ENCODE assay signal across 9 cellular contexts in the genomic region with DNA sequence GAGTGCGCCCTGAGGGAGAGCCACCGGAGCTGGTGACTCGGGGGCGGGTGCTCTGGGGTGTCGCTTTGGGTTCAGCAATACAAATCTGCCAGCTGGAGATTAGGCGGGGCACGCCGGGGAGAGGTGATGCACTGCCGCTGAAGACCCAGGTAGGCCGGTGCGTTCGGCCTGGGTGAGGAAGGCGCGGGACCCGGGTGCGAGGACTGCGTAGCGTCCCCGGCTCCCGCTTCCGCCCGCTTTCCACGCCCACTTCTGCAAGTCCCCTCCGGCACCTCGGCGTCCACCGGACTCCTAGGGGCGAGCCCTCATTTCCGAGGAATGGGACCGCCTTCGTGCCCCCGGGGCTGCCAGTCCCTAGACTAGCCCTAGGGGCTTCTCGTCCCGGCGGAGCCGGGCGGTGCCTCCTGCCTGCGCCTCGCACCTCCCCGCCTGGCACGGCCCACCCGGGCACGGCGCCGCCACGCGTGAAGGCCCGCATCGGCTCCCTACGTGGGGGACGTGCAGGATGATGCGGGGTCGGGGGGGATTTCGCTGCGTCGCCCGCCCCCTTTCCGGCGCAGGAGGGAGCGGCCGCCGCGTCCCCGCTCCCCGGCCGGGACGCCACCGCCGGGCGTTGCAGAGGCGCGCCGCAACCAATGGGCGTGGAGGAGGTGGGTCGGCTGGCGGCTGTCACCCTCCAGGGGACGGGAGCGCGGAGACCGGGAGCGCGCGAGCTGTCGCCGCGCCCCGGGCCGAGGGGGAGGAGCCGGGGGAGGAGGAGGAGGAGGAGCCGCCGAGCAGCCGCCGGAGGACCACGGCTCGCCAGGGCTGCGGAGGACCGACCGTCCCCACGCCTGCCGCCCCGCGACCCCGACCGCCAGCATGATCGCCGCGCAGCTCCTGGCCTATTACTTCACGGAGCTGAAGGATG. TPM values are rescaled to one million over a fixed set of nuclear protein-coding genes. Genes with fewer than 3 reads are reported as not detected.
DNase-seq lines count a peak whose midpoint lies in the region; ATAC-seq, FAIRE-seq and TF ChIP-seq lines count a peak whose summit lies in the region.
"Had no signal": no experiment of that assay in that cellular context is flagged by ENCODE, and none has a peak within 500 bp of the region (broad histone marks: within the 10 kb centered on the region; RNA-seq: fewer than 3 reads in every experiment).

No MANE protein-coding gene starts in this region.

- no peaks in the 10 kb centered on the region for H4K20me1 ChIP-seq in HepG2 (ENCODE audit: insufficient read depth, low read length)

- H3K27ac Mint-ChIP-seq in activated CD4-positive, alpha-beta T cell treated with anti-CD3 and anti-CD28 coated beads, Interleukin-2, amount 10 ng/mL, durations not matched to agents 24 days and 14 days = peak overlapping the region; percentile 98

- H3K27ac ChIP-seq in coronary artery (peak overlapping the region; percentile 91 to 97), HepG2 (ENCODE audit: extremely low read length, insufficient read depth, low read length) (no peak overlapping the region)

- no peaks in the 10 kb centered on the region for H3K36me3 ChIP-seq in HepG2 (replicated peaks in 1 of 2; ENCODE audit: control insufficient read depth in 1 of 2, insufficient read depth in 2 of 2, low read length in 2 of 2)

- H3K9me3 Mint-ChIP-seq in activated CD4-positive, alpha-beta T cell treated with anti-CD3 and anti-CD28 coated beads, Interleukin-2, amount 10 ng/mL, durations not matched to agents 24 days and 14 days = no peaks in the 10 kb centered on the region

- POLR2A ChIA-PET in HepG2 (lab: Yijun Ruan, JAX) = no interaction called here

- WGBS in HepG2 (ENCODE audit: low lambda C conversion rate) = 70% methylated on average over 34 of the region's 108 CpGs

- TF ChIP-seq RAD21 in HepG2 (CRISPR knock-in tag; IDR thresholded peaks at IDR 0.05) = no peak

- no peak overlapping the region for H3K9ac ChIP-seq in HepG2 (ENCODE audit: insufficient read depth, low read depth, low read length)

- TF ChIP-seq CTCF in coronary artery (IDR thresholded peaks at IDR 0.05) = no peak
- no peak for TF ChIP-seq CTCF in HepG2 (CRISPR knock-in tag; IDR thresholded peaks at IDR 0.05)

- peak overlapping the region; percentile 98 for H3K4me3 Mint-ChIP-seq in activated CD4-positive, alpha-beta T cell treated with anti-CD3 and anti-CD28 coated beads, Interleukin-2, amount 10 ng/mL, durations not matched to agents 24 days and 14 days

- H3K4me3 ChIP-seq in coronary artery = peak overlapping the region; percentile 100
- H3K4me3 ChIP-seq in HepG2 (replicated peaks in 1 of 3; ENCODE audit: insufficient read depth in 1 of 3, low read depth in 2 of 3, low read length in 3 of 3) = peak overlapping the region; percentile 45 to 71 (median 59); a peak in 4 of 6 replicates

- no peaks in the 10 kb centered on the region for H3K79me2 ChIP-seq in HepG2 (ENCODE audit: insufficient read depth, low read length)

- peak overlapping the region; percentile 70 for H3K4me2 ChIP-seq in HepG2 (ENCODE audit: low read depth, low read length)

- peak; percentile 64 to 76 for DNase-seq in AML-193 (lab: John Stamatoyannopoulos, UW)
- peak; percentile 90 for DNase-seq in NCI-H510A (lab: John Stamatoyannopoulos, UW)
- peak; percentile 98 for DNase-seq in activated CD4-positive, alpha-beta T cell treated with anti-CD3 and anti-CD28 coated beads, Interleukin-2, amount 10 ng/mL, durations not matched to agents 24 days and 14 days
- DNase-seq in coronary artery (ENCODE audit: low spot score) = peak; percentile 96
- DNase-seq in HepG2 (ENCODE audit: low spot score) = no peak
- DNase-seq in stimulated activated CD4-positive, alpha-beta T cell treated with anti-CD3 and anti-CD28 coated beads, Interleukin-4, amount 100 ng/mL, for 1 hour = peak; percentile 92

- no peak for TF ChIP-seq POLR2A in HepG2 (IDR thresholded peaks at IDR 0.05; ENCODE audit: insufficient read depth in 1 of 2, low read depth in 2 of 2, low read length in 2 of 2)

- CTCF ChIA-PET in HepG2 (lab: Yijun Ruan, JAX; ENCODE audit: low intra/inter-chr PET ratio, low total read pairs) = no interaction called here

- no peak for FAIRE-seq in HepG2 (lab: Jason Lieb, UNC)
- FAIRE-seq: TTC549 had no signal

- peaks cover 30% of the 10 kb centered on the region for H3K4me1 Mint-ChIP-seq in activated CD4-positive, alpha-beta T cell treated with anti-CD3 and anti-CD28 coated beads, Interleukin-2, amount 10 ng/mL, durations not matched to agents 24 days and 14 days

- H3K4me1 ChIP-seq in HepG2 (ENCODE audit: insufficient read depth, low read length) = 0 out of 2 replicates have a peak, but pooled peaks cover 12% of the 10 kb centered on the region

- intact Hi-C loops in activated CD4-positive, alpha-beta T cell treated with anti-CD3 and anti-CD28 coated beads, Interleukin-2, amount 10 ng/mL, durations not matched to agents 24 days and 14 days (cut with micrococcal nuclease) = loop anchor here (1.0 to 2.0 kb wide), 8 partner anchors 26 to 418 kb away; partner anchors contain the start of gene DDX50
- intact Hi-C loops in HepG2 (cut with micrococcal nuclease; ENCODE audit: unreplicated experiment) = no loop called here

- no peaks in the 10 kb centered on the region for H3K9me3 ChIP-seq in HepG2 (ENCODE audit: low read length)

- peak; percentile 77 for ATAC-seq in GM18909 (IDR thresholded peaks at IDR 0.05; ENCODE audit: poor library complexity, unreplicated experiment)
- peak; percentile 74 for ATAC-seq in HG03139 (IDR thresholded peaks at IDR 0.05; ENCODE audit: unreplicated experiment)
- peak; percentile 80 for ATAC-seq in HepG2

- no peaks in the 10 kb centered on the region for H3K27me3 Mint-ChIP-seq in activated CD4-positive, alpha-beta T cell treated with anti-CD3 and anti-CD28 coated beads, Interleukin-2, amount 10 ng/mL, durations not matched to agents 24 days and 14 days

- H2AFZ ChIP-seq in HepG2 (ENCODE audit: low read length) = no peak overlapping the region

- peaks cover 9% of the 10 kb centered on the region for H3K36me3 Mint-ChIP-seq in activated CD4-positive, alpha-beta T cell treated with anti-CD3 and anti-CD28 coated beads, Interleukin-2, amount 10 ng/mL, durations not matched to agents 24 days and 14 days (ENCODE audit: low read depth)

- peaks cover 5 to 41% of the 10 kb centered on the region in 2 experiments; a peak in 4 of 5 replicates for H3K27me3 ChIP-seq in HepG2 (ENCODE audit: control insufficient read depth in 1 of 2, insufficient read depth in 2 of 2, low read length in 2 of 2)

- TF ChIP-seq EP300 in HepG2 (IDR thresholded peaks at IDR 0.05; ENCODE audit: low read depth in 2 of 2, low read length in 2 of 2) (no peak), HepG2 (CRISPR knock-in tag; IDR thresholded peaks at IDR 0.05; ENCODE audit: borderline replicate concordance) (no peak)

- no TSS peak for BruUV-seq in HepG2 (replicated peaks; lab: Mats Ljungman, UMichigan)

- in situ Hi-C loops in HepG2 (cut with HindIII; ENCODE audit: extremely low pct_ligation_motif_present, low pct_unique_long_range_greater_than_20kb) = no loop called here

TF ChIP-seq in HepG2, 621 proteins besides CTCF, POLR2A, EP300 and RAD21 (continues in another document):
- TF ChIP-seq ZFP36L1 (CRISPR knock-in tag; IDR thresholded peaks at IDR 0.05) (no peak), ZNF263 (CRISPR knock-in tag; IDR thresholded peaks at IDR 0.05) (peak; percentile 96), EZH2 (conservative IDR thresholded peaks at IDR 0.05; ENCODE audit: low read depth, low read length) (0 out of 2 replicates have a peak, but pooled peaks have one; percentile 22)
- TF ChIP-seq, protein P1, sequence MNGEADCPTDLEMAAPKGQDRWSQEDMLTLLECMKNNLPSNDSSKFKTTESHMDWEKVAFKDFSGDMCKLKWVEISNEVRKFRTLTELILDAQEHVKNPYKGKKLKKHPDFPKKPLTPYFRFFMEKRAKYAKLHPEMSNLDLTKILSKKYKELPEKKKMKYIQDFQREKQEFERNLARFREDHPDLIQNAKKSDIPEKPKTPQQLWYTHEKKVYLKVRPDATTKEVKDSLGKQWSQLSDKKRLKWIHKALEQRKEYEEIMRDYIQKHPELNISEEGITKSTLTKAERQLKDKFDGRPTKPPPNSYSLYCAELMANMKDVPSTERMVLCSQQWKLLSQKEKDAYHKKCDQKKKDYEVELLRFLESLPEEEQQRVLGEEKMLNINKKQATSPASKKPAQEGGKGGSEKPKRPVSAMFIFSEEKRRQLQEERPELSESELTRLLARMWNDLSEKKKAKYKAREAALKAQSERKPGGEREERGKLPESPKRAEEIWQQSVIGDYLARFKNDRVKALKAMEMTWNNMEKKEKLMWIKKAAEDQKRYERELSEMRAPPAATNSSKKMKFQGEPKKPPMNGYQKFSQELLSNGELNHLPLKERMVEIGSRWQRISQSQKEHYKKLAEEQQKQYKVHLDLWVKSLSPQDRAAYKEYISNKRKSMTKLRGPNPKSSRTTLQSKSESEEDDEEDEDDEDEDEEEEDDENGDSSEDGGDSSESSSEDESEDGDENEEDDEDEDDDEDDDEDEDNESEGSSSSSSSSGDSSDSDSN (CRISPR knock-in tag; IDR thresholded peaks at IDR 0.05) = peak; percentile 20; the same call in 1 of the 2 replicates

RNA-seq across cellular contexts. Expression of gene HK1, which starts 40.0 kb away (rescaled TPM):
- 183 and 185 TPM in 2 replicates for total RNA-seq in activated CD4-positive, alpha-beta T cell treated with anti-CD3 and anti-CD28 coated beads, Interleukin-2, amount 10 ng/mL, durations not matched to agents 24 days and 14 days
- total RNA-seq in HepG2 (2016; rRNA removed; fragmentation: Illumina TruSeq; extraction: Trizol) = 0.21 and 0.29 TPM in 2 replicates
- not detected in 2 replicates for total RNA-seq in HepG2 (2016; cell fraction: cytosol; rRNA removed; fragmentation: Illumina TruSeq; extraction: Trizol; ENCODE audit: low read depth)
- total RNA-seq in HepG2 (2016; cell fraction: insoluble cytoplasmic fraction; rRNA removed; fragmentation: Illumina TruSeq; extraction: Trizol) = 0.13 and 0.32 TPM in 2 replicates
- 0.09 and 0.14 TPM in 2 replicates for total RNA-seq in HepG2 (2016; cell fraction: membrane; rRNA removed; fragmentation: Illumina TruSeq; extraction: Trizol)
- 0.19 and 0.25 TPM in 2 replicates for total RNA-seq in HepG2 (2016; cell fraction: nucleus; rRNA removed; fragmentation: Illumina TruSeq; extraction: Trizol)
- polyA plus RNA-seq in HepG2 (2011; rRNA removed) = 1.3 and 1.5 TPM in 2 replicates
- 1.3 and 1.5 TPM in 2 replicates for polyA plus RNA-seq in HepG2 (2011; cell fraction: cytosol; rRNA removed)
- polyA plus RNA-seq in HepG2 (2011; cell fraction: nucleus; rRNA removed) = 1.1 TPM in 2 replicates
- polyA plus RNA-seq in HepG2 (2012) = 1.6 and 4.1 TPM in 2 replicates
- 0.05 and 0.09 TPM in 2 replicates for polyA plus RNA-seq in HepG2 (2016; cell fraction: cytosol; fragmentation: Illumina TruSeq; extraction: Trizol; ENCODE audit: low read depth)
- polyA plus RNA-seq in HepG2 (2016; cell fraction: insoluble cytoplasmic fraction; fragmentation: Illumina TruSeq; extraction: Trizol; ENCODE audit: low read depth) = 0.26 and 0.28 TPM in 2 replicates
- polyA plus RNA-seq in HepG2 (2016; cell fraction: membrane; fragmentation: Illumina TruSeq; extraction: Trizol; ENCODE audit: low read depth) = 0.09 TPM in 1 of 2 replicates, not detected in the other
- polyA plus RNA-seq in HepG2 (2016; cell fraction: nucleus; fragmentation: Illumina TruSeq; extraction: Trizol; ENCODE audit: insufficient read depth, low read depth) = 0.16 and 0.31 TPM in 2 replicates
- 3.6 and 8.9 TPM in 2 replicates for polyA minus RNA-seq in HepG2 (2011; rRNA and poly(A)+ RNA removed; ENCODE audit: low replicate concordance)
- polyA minus RNA-seq in HepG2 (2011; cell fraction: cytosol; rRNA and poly(A)+ RNA removed) = 1.5 and 2.0 TPM in 2 replicates
- polyA minus RNA-seq in HepG2 (2011; cell fraction: nucleus; rRNA and poly(A)+ RNA removed) = 0.75 and 1.3 TPM in 2 replicates

Comparison
In these comparisons a context has a peak if more than half of its experiments do, and no peak if none do; other contexts are left out.
1. RNA of gene HK1, which starts 40.0 kb away (total RNA-seq): 183 to 185 TPM in activated CD4-positive, alpha-beta T cell treated with anti-CD3 and anti-CD28 coated beads, Interleukin-2, amount 10 ng/mL, durations not matched to agents 24 days and 14 days; 0.09 to 0.32 TPM in HepG2; every median in the first group is over 100 times any median in the second.
2. Peak in every context shown above with its lines, with median percentiles within 50 percentile points of each other: ATAC-seq.